9 cellular contexts compared by ENCODE assay signal in the genomic region with DNA sequence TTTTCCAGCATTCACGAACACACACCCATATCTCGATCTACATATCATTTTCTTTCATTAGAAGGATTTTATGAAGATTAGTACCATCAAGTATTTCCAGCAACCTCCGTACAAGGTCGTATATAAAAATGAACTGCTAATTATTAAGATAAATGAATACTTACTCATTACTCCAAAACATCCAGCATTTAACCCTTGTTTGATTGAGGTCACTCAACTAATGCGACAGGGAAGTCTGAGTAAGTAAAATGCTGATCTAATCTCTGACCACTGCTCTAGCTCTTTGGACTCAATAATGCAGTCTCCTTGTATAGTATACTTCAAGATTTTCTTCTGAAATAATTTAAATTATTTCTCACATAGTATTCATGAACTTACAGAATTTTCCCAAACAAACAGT. TPM values are rescaled to one million over a fixed set of nuclear protein-coding genes. Genes with fewer than 3 reads are reported as not detected.
A peak's percentile ranks its signal among the peaks of the same experiment; 100 is the strongest.
DNase-seq lines count a peak whose midpoint lies in the region; ATAC-seq and TF ChIP-seq lines count a peak whose summit lies in the region.
"Had no signal": no experiment of that assay in that cellular context is flagged by ENCODE, and none has a peak within 500 bp of the region (broad histone marks: within the 10 kb centered on the region; RNA-seq: fewer than 3 reads in every experiment).

No MANE protein-coding gene starts in this region.

- in situ Hi-C loops in GM13976 (cut with MboI; ENCODE audit: low sequenced_read_pairs, unreplicated experiment): no loop called here

- no peaks in the 10 kb centered on the region for H3K27me3 Mint-ChIP-seq in chondrocyte (ENCODE audit: low read depth)
- no peaks in the 10 kb centered on the region for H3K27me3 Mint-ChIP-seq in neural crest cell (ENCODE audit: low read depth)

- no peak for TF ChIP-seq CTCF in NB4 (IDR thresholded peaks at IDR 0.05; ENCODE audit: low read depth, low read length)
- TF ChIP-seq CTCF in chondrocyte (IDR thresholded peaks at IDR 0.05): no peak
- no peak for TF ChIP-seq CTCF in neural crest cell (conservative IDR thresholded peaks at IDR 0.05)
- no peak for TF ChIP-seq CTCF in GM13976 (IDR thresholded peaks at IDR 0.05; ENCODE audit: borderline replicate concordance, control extremely low read depth, extremely low read depth, insufficient read depth, missing control alignments)

- intact Hi-C loops in left colon (cut with DNase I, micrococcal nuclease): loop anchor here in 1 of 2 donors (10.0 kb wide), 1 partner anchor 88 kb away; the partner anchor contains the start of gene SNRPD1

- DNase-seq in EH (ENCODE audit: low read depth) (peak; percentile 25), NB4 (ENCODE audit: low read depth) (no peak), chondrocyte (ENCODE audit: low spot score) (no peak), neural crest cell (ENCODE audit: low read depth, low spot score) (no peak), left colon (no peak), GM13976 (ENCODE audit: low spot score) (no peak)
- DNase-seq: GDM1, NCI-H2171 had no signal

- peak overlapping the region; percentile 95 for H3K4me3 ChIP-seq in NB4 (ENCODE audit: low read depth, low read length)

- H3K36me3 Mint-ChIP-seq in chondrocyte (ENCODE audit: low read depth) (no peaks in the 10 kb centered on the region), neural crest cell (ENCODE audit: low read depth) (peaks cover 13% of the 10 kb centered on the region)

- H3K27ac Mint-ChIP-seq in chondrocyte (ENCODE audit: unreplicated experiment): no peak overlapping the region
- no peak overlapping the region for H3K27ac Mint-ChIP-seq in neural crest cell (ENCODE audit: unreplicated experiment)

- H3K4me1 Mint-ChIP-seq in chondrocyte (ENCODE audit: low read depth) (peaks cover 13% of the 10 kb centered on the region), neural crest cell (peaks cover 30% of the 10 kb centered on the region)

- no peaks in the 10 kb centered on the region for H3K9me3 Mint-ChIP-seq in chondrocyte (ENCODE audit: low read depth)
- peaks cover 8% of the 10 kb centered on the region for H3K9me3 Mint-ChIP-seq in neural crest cell

- peak overlapping the region; percentile 88 for H3K4me3 Mint-ChIP-seq in chondrocyte (ENCODE audit: unreplicated experiment)
- peak overlapping the region; percentile 94 for H3K4me3 Mint-ChIP-seq in neural crest cell

- no peak for TF ChIP-seq POLR2A in NB4 (IDR thresholded peaks at IDR 0.05; ENCODE audit: extremely low read depth, insufficient read length)

- no peak for ATAC-seq in GM18870 (IDR thresholded peaks at IDR 0.05; ENCODE audit: unreplicated experiment)
- no peak for ATAC-seq in left colon

RNA-seq across cellular contexts. Expression of gene ABHD3, which starts 2.0 kb away (rescaled TPM):
- 3.7 to 6.8 TPM (median 4.3 TPM) in 3 replicates for total RNA-seq in chondrocyte
- total RNA-seq in neural crest cell: 21.1 and 24.7 TPM in 2 replicates
- total RNA-seq in left colon: 100 to 1,000 TPM; 131 TPM

RNA-seq across cellular contexts. Expression of gene MIB1, which starts 38.0 kb away (rescaled TPM):
- total RNA-seq in chondrocyte (68.0 to 75.4 TPM (median 70.2 TPM) in 3 replicates), neural crest cell (90.9 and 93.5 TPM in 2 replicates), left colon (10 to 100 TPM; 27.3 to 31.9 TPM)
